ENCODE assay signal across 30 cellular contexts in genomic region chr3:46466273-46466672, GRCh38. TPM values are rescaled to one million over a fixed set of nuclear protein-coding genes. Genes with fewer than 3 reads are reported as not detected.
DNase-seq lines count a peak whose midpoint lies in the region; ATAC-seq, FAIRE-seq and TF ChIP-seq lines count a peak whose summit lies in the region.
"Had no signal": no experiment of that assay in that cellular context is flagged by ENCODE, and none has a peak within 500 bp of the region (broad histone marks: within the 10 kb centered on the region; RNA-seq: fewer than 3 reads in every experiment).

No MANE protein-coding gene starts in this region.

- H3K27me3 Mint-ChIP-seq in activated T-helper 17 cell treated with anti-CD3 and anti-CD28 coated beads, Interleukin-2, amount 50 U/mL, for 72 hours, result peaks cover 37% of the 10 kb centered on the region

- DNase-seq in activated CD8-positive, alpha-beta memory T cell treated with anti-CD3 and anti-CD28 coated beads for 24 hours, result peak; percentile 41
- no peak for DNase-seq in activated CD8-positive, alpha-beta memory T cell treated with anti-CD3 and anti-CD28 coated beads, Interleukin-2, amount 50 U/mL, for 4 hours
- DNase-seq in coronary artery (ENCODE audit: low spot score), result peak; percentile 58
- peak; percentile 40 for DNase-seq in left lobe of liver (ENCODE audit: low spot score)
- DNase-seq in activated naive CD4-positive, alpha-beta T cell treated with Interleukin-2 at 50 U/mL for 16 hours, result no peak
- DNase-seq in GM12892 (ENCODE audit: insufficient read length), result no peak
- no peak for DNase-seq in stimulated activated CD8-positive, alpha-beta memory T cell treated with anti-CD3 and anti-CD28 coated beads, Interleukin-4, amount 100 ng/mL, for 48 hours
- DNase-seq: activated CD4-positive, alpha-beta T cell treated with anti-CD3 and anti-CD28 coated beads, Interleukin-2, amount 50 U/mL, for 1 hour; activated effector memory CD4-positive, alpha-beta T cell treated with Interleukin-2 at 50 U/mL for 16 hours; activated naive CD8-positive, alpha-beta T cell treated with anti-CD3 and anti-CD28 coated beads, Interleukin-2, amount 50 U/mL, for 24 hours; COR-L47; DMS79 treated with DMSO at 0.1 percent for 48 hours; effector CD4-positive, alpha-beta T cell; erythroblast; hippocampal formation; NCI-H1694 treated with DMSO at 0.1 percent for 48 hours; NCI-H345; NCI-H774; nephron progenitor cell; sigmoid colon; upper lobe of left lung had no signal

- no peaks in the 10 kb centered on the region for H3K4me1 Mint-ChIP-seq in activated T-helper 17 cell treated with anti-CD3 and anti-CD28 coated beads, Interleukin-2, amount 50 U/mL, for 72 hours
- H3K4me1 Mint-ChIP-seq: activated naive CD8-positive, alpha-beta T cell treated with anti-CD3 and anti-CD28 coated beads, Interleukin-2, amount 50 U/mL, for 24 hours; nephron progenitor cell had no signal

- no peak overlapping the region for H3K27ac Mint-ChIP-seq in activated T-helper 17 cell treated with anti-CD3 and anti-CD28 coated beads, Interleukin-2, amount 50 U/mL, for 72 hours
- H3K27ac Mint-ChIP-seq: activated naive CD8-positive, alpha-beta T cell treated with anti-CD3 and anti-CD28 coated beads, Interleukin-2, amount 50 U/mL, for 24 hours; nephron progenitor cell; T-helper 2 cell treated with Interferon-gamma antibody and Interleukin-4, amounts not matched to agents 5 μg/mL and 100 μg/mL, for 36 hours had no signal

- no peak overlapping the region for H3K4me3 ChIP-seq in coronary artery
- H3K4me3 ChIP-seq: gastroesophageal sphincter, lung, sigmoid colon, upper lobe of left lung had no signal

- TF ChIP-seq CTCF in coronary artery (IDR thresholded peaks at IDR 0.05), result no peak

- no peak for TF ChIP-seq POLR2A in GM12892 (IDR thresholded peaks at IDR 0.05; ENCODE audit: low read depth, low read length)

- H3K4me3 Mint-ChIP-seq in activated T-helper 17 cell treated with anti-CD3 and anti-CD28 coated beads, Interleukin-2, amount 50 U/mL, for 72 hours, result no peak overlapping the region
- H3K4me3 Mint-ChIP-seq: activated naive CD8-positive, alpha-beta T cell treated with anti-CD3 and anti-CD28 coated beads, Interleukin-2, amount 50 U/mL, for 24 hours; nephron progenitor cell; T-helper 2 cell treated with Interferon-gamma antibody and Interleukin-4, amounts not matched to agents 5 μg/mL and 100 μg/mL, for 36 hours had no signal

- no peaks in the 10 kb centered on the region for H3K36me3 Mint-ChIP-seq in activated T-helper 17 cell treated with anti-CD3 and anti-CD28 coated beads, Interleukin-2, amount 50 U/mL, for 72 hours (ENCODE audit: low read depth)

- H3K27ac ChIP-seq in coronary artery, result no peak overlapping the region
- H3K27ac ChIP-seq: gastroesophageal sphincter, sigmoid colon, upper lobe of left lung had no signal

- no peaks in the 10 kb centered on the region for H3K9me3 Mint-ChIP-seq in activated T-helper 17 cell treated with anti-CD3 and anti-CD28 coated beads, Interleukin-2, amount 50 U/mL, for 72 hours
- H3K9me3 Mint-ChIP-seq: T-helper 2 cell treated with Interferon-gamma antibody and Interleukin-4, amounts not matched to agents 5 μg/mL and 100 μg/mL, for 36 hours had no signal

- FAIRE-seq in GM12892 (lab: Jason Lieb, UNC), result no peak
- FAIRE-seq: H1 had no signal

- no peak for ATAC-seq in left lobe of liver
- ATAC-seq in activated T-helper 17 cell treated with anti-CD3 and anti-CD28 coated beads, Interleukin-2, amount 50 U/mL, for 72 hours (replicated peaks), result no peak
- ATAC-seq: activated naive CD8-positive, alpha-beta T cell treated with anti-CD3 and anti-CD28 coated beads, Interleukin-2, amount 50 U/mL, for 24 hours; gastroesophageal sphincter had no signal

RNA-seq across cellular contexts. Expression of gene LTF, which starts 1.6 kb away (rescaled TPM):
- 1.7 TPM for total RNA-seq in left lobe of liver
- not detected for polyA plus RNA-seq in GM12892 (2012; ENCODE audit: missing spikeins)
- not detected for total RNA-seq in activated T-helper 17 cell treated with anti-CD3 and anti-CD28 coated beads, Interleukin-2, amount 50 U/mL, for 72 hours
- total RNA-seq: chondrocyte, OCI-LY7 had no signal
- polyA plus RNA-seq: BJ had no signal

RNA-seq across cellular contexts. Expression of gene RTP3, which starts 31.5 kb away (rescaled TPM):
- 28.6 TPM for total RNA-seq in left lobe of liver
- polyA plus RNA-seq in GM12892 (2012; ENCODE audit: missing spikeins), result not detected
- total RNA-seq in activated T-helper 17 cell treated with anti-CD3 and anti-CD28 coated beads, Interleukin-2, amount 50 U/mL, for 72 hours, result not detected
- total RNA-seq: chondrocyte, gastroesophageal sphincter, H1, lung, mucosa of gallbladder, sigmoid colon, upper lobe of left lung had no signal
- polyA plus RNA-seq: BJ, lung, sigmoid colon had no signal

RNA-seq across cellular contexts. Expression of gene CCRL2, which starts 59.2 kb away (rescaled TPM):
- total RNA-seq in left lobe of liver, result 0.55 TPM
- polyA plus RNA-seq in GM12892 (2012; ENCODE audit: missing spikeins), result 0.93 TPM
- 1 to 10 TPM; 2.1 to 3.7 TPM for total RNA-seq in activated T-helper 17 cell treated with anti-CD3 and anti-CD28 coated beads, Interleukin-2, amount 50 U/mL, for 72 hours
- total RNA-seq: chondrocyte, H1 had no signal
- polyA plus RNA-seq: BJ, H1 had no signal

Comparison
In these comparisons a context has a peak if more than half of its experiments do, and no peak if none do; other contexts are left out.
1. DNase-seq: peak in activated CD8-positive, alpha-beta memory T cell treated with anti-CD3 and anti-CD28 coated beads for 24 hours (single experiment), coronary artery (single experiment) and left lobe of liver (single experiment); none in activated CD8-positive, alpha-beta memory T cell treated with anti-CD3 and anti-CD28 coated beads, Interleukin-2, amount 50 U/mL, for 4 hours (single experiment), activated naive CD4-positive, alpha-beta T cell treated with Interleukin-2 at 50 U/mL for 16 hours (single experiment), GM12892 (single experiment) and stimulated activated CD8-positive, alpha-beta memory T cell treated with anti-CD3 and anti-CD28 coated beads, Interleukin-4, amount 100 ng/mL, for 48 hours (single experiment).
2. RNA of gene RTP3, which starts 31.5 kb away (total RNA-seq): 28.6 TPM in left lobe of liver (single experiment); not detected in activated T-helper 17 cell treated with anti-CD3 and anti-CD28 coated beads, Interleukin-2, amount 50 U/mL, for 72 hours; every median in the first group is over 10 times any median in the second.